ENCODE assay signal across 22 cellular contexts in genomic region chr9:128394404-128395168, GRCh38. TPM values are rescaled to one million over a fixed set of nuclear protein-coding genes. Genes with fewer than 3 reads are reported as not detected.
DNase-seq lines count a peak whose midpoint lies in the region; ATAC-seq and TF ChIP-seq lines count a peak whose summit lies in the region.
"Had no signal": no experiment of that assay in that cellular context is flagged by ENCODE, and none has a peak within 500 bp of the region (broad histone marks: within the 10 kb centered on the region; RNA-seq: fewer than 3 reads in every experiment).

No MANE protein-coding gene starts in this region.

- H3K9me2 ChIP-seq in PC-3 (replicated peaks; ENCODE audit: low read length), result no peaks in the 10 kb centered on the region

- 34 to 42% methylated on average over 3 to 9 of the region's 9 CpGs for WGBS in endodermal cell (ENCODE audit: insufficient coverage in 1 of 2, insufficient read length in 1 of 2), 2 experiments

- H3K9ac ChIP-seq in PC-3 (ENCODE audit: low read length) (no peak overlapping the region), endodermal cell (ENCODE audit: extremely low read depth, low read length, poor library complexity, severe bottlenecking) (no peak overlapping the region)

- H3K9me3 ChIP-seq in PC-3 (ENCODE audit: low read length) (no peaks in the 10 kb centered on the region), endodermal cell (ENCODE audit: control insufficient read depth, low read length) (no peaks in the 10 kb centered on the region)
- H3K9me3 ChIP-seq: right atrium auricular region, thyroid gland had no signal

- H3K4me3 ChIP-seq in PC-3 (ENCODE audit: low read length) (no peak overlapping the region), endodermal cell (ENCODE audit: low read length) (no peak overlapping the region), coronary artery (no peak overlapping the region)
- H3K4me3 ChIP-seq: right atrium auricular region, thyroid gland had no signal

- DNase-seq in EH (ENCODE audit: low read depth) (peak; percentile 59), PC-3 (peak; percentile 2), endodermal cell (peak; percentile 46), neural crest cell (ENCODE audit: low read depth, low spot score) (no peak), coronary artery (ENCODE audit: low spot score) (no peak), NK-92 (lab: John Stamatoyannopoulos, UW; ENCODE audit: unreplicated experiment) (no peak), NCI-H510A treated with DMSO at 0.1 percent for 48 hours (lab: John Stamatoyannopoulos, UW) (no peak), NCI-H1436 treated with DMSO at 0.1 percent for 48 hours (lab: John Stamatoyannopoulos, UW) (no peak)
- DNase-seq: activated CD4-positive, alpha-beta memory T cell treated with anti-CD3 and anti-CD28 coated beads, Interleukin-2, amount 10 ng/mL, durations not matched to agents 7 days and 5 days; activated T-cell treated with anti-CD3 and anti-CD28 coated beads, Interleukin-2, amount 50 U/mL, for 1 hour; brain microvascular endothelial cell; CD4-positive, alpha-beta memory T cell; foreskin fibroblast; Kasumi-1; NCI-H1092 treated with DMSO at 0.1 percent for 48 hours; occipital lobe; SIG-M5; thyroid gland had no signal

- intact Hi-C loops in PC-3 (cut with micrococcal nuclease), result no loop called here

- H3K4me3 Mint-ChIP-seq in endodermal cell (no peak overlapping the region), neural crest cell (peak overlapping the region; percentile 98)
- H3K4me3 Mint-ChIP-seq: activated CD4-positive, alpha-beta memory T cell treated with anti-CD3 and anti-CD28 coated beads, Interleukin-2, amount 10 ng/mL, durations not matched to agents 7 days and 5 days; activated naive CD8-positive, alpha-beta T cell; CD4-positive, alpha-beta memory T cell had no signal

- ATAC-seq in PC-3, result no peak
- ATAC-seq: left lobe of liver had no signal

- H3K4me2 ChIP-seq in PC-3 (ENCODE audit: low read length), result no peak overlapping the region

- H3K36me3 Mint-ChIP-seq in endodermal cell (ENCODE audit: low read depth), result peaks cover 16% of the 10 kb centered on the region
- peaks cover 25% of the 10 kb centered on the region for H3K36me3 Mint-ChIP-seq in neural crest cell (ENCODE audit: low read depth)

- H4K20me1 ChIP-seq in PC-3 (ENCODE audit: low read length), result no peaks in the 10 kb centered on the region

- H3K4me1 Mint-ChIP-seq in endodermal cell (peaks cover 22% of the 10 kb centered on the region), neural crest cell (peaks cover 47% of the 10 kb centered on the region)
- H3K4me1 Mint-ChIP-seq: activated CD4-positive, alpha-beta memory T cell treated with anti-CD3 and anti-CD28 coated beads, Interleukin-2, amount 10 ng/mL, durations not matched to agents 7 days and 5 days had no signal

- H3K27me3 ChIP-seq in PC-3 (ENCODE audit: low read length) (no peaks in the 10 kb centered on the region), endodermal cell (ENCODE audit: control insufficient read depth, insufficient read depth, low read length, poor library complexity, severe bottlenecking) (peaks cover 98% of the 10 kb centered on the region)
- H3K27me3 ChIP-seq: thyroid gland had no signal

- H3K9me3 Mint-ChIP-seq in endodermal cell, result no peaks in the 10 kb centered on the region
- no peaks in the 10 kb centered on the region for H3K9me3 Mint-ChIP-seq in neural crest cell
- H3K9me3 Mint-ChIP-seq: activated CD4-positive, alpha-beta memory T cell treated with anti-CD3 and anti-CD28 coated beads, Interleukin-2, amount 10 ng/mL, durations not matched to agents 7 days and 5 days; CD4-positive, alpha-beta memory T cell had no signal

- TSS peak; percentile 18 for BruUV-seq in PC-3 (replicated peaks; lab: Mats Ljungman, UMichigan)

- H3K27ac ChIP-seq in PC-3 (ENCODE audit: low read length) (no peak overlapping the region), endodermal cell (ENCODE audit: low read depth, low read length) (peak overlapping the region; percentile 96), coronary artery (no peak overlapping the region)
- H3K27ac ChIP-seq: brain microvascular endothelial cell, epithelial cell of prostate, right atrium auricular region, thyroid gland had no signal

- H3K27ac Mint-ChIP-seq in endodermal cell, result no peak overlapping the region
- peak overlapping the region; percentile 90 for H3K27ac Mint-ChIP-seq in neural crest cell (ENCODE audit: unreplicated experiment)
- H3K27ac Mint-ChIP-seq: activated CD4-positive, alpha-beta memory T cell treated with anti-CD3 and anti-CD28 coated beads, Interleukin-2, amount 10 ng/mL, durations not matched to agents 7 days and 5 days; activated naive CD8-positive, alpha-beta T cell had no signal

- H3K27me3 Mint-ChIP-seq in endodermal cell (ENCODE audit: insufficient read depth), result peaks cover 96% of the 10 kb centered on the region
- H3K27me3 Mint-ChIP-seq in neural crest cell (ENCODE audit: low read depth), result peaks cover 62% of the 10 kb centered on the region
- H3K27me3 Mint-ChIP-seq: CD4-positive, alpha-beta memory T cell had no signal

- H3K79me2 ChIP-seq in PC-3 (ENCODE audit: low read length), result no peaks in the 10 kb centered on the region

- no peak overlapping the region for H2AFZ ChIP-seq in PC-3 (ENCODE audit: low read length)

- TF ChIP-seq CTCF in PC-3 (conservative IDR thresholded peaks at IDR 0.05; ENCODE audit: low read depth, low read length), result no peak
- no peak for TF ChIP-seq CTCF in endodermal cell (conservative IDR thresholded peaks at IDR 0.05)
- TF ChIP-seq CTCF in neural crest cell (conservative IDR thresholded peaks at IDR 0.05), result no peak
- TF ChIP-seq CTCF in coronary artery (IDR thresholded peaks at IDR 0.05), result no peak

- no peaks in the 10 kb centered on the region for H3K36me3 ChIP-seq in PC-3 (ENCODE audit: low read depth, low read length)
- H3K36me3 ChIP-seq in endodermal cell (ENCODE audit: control insufficient read depth, insufficient read depth, low read length), result peaks cover 9% of the 10 kb centered on the region
- H3K36me3 ChIP-seq: brain microvascular endothelial cell had no signal

- CTCF ChIA-PET in PC-3 (lab: Charles Lee), result no interaction called here

- POLR2A ChIA-PET in PC-3 (lab: Charles Lee; ENCODE audit: unreplicated experiment), result no interaction called here

- H3K4me1 ChIP-seq in PC-3 (ENCODE audit: insufficient read depth, low read length) (no peaks in the 10 kb centered on the region), endodermal cell (ENCODE audit: control insufficient read depth, insufficient read depth, low read length) (no peaks in the 10 kb centered on the region)

- H3F3A ChIP-seq in PC-3 (ENCODE audit: low read length, unreplicated experiment), result no peaks in the 10 kb centered on the region

RNA-seq across cellular contexts. Expression of gene URM1, which starts 23.4 kb away (rescaled TPM):
- total RNA-seq in PC-3 (2014; rRNA removed), result 29.1 and 35.7 TPM in 2 replicates
- total RNA-seq in endodermal cell, result 10 to 100 TPM; 51.5 to 60.4 TPM
- 46.9 TPM for polyA plus RNA-seq in endodermal cell (2013, experiment 1 of 2)
- polyA plus RNA-seq in endodermal cell (2013, experiment 2 of 2), result 45.0 TPM
- 69.9 and 73.2 TPM in 2 replicates for total RNA-seq in neural crest cell

RNA-seq across cellular contexts. Expression of gene CERCAM, which starts 26.1 kb away (rescaled TPM):
- 19.1 and 23.1 TPM in 2 replicates for total RNA-seq in PC-3 (2014; rRNA removed)
- 10 to 100 TPM; 18.5 to 26.5 TPM for total RNA-seq in endodermal cell
- polyA plus RNA-seq in endodermal cell (2013, experiment 1 of 2), result 51.5 TPM
- 53.6 TPM for polyA plus RNA-seq in endodermal cell (2013, experiment 2 of 2)
- 49.7 and 56.4 TPM in 2 replicates for total RNA-seq in neural crest cell

RNA-seq across cellular contexts. Expression of gene SLC27A4, which starts 54.3 kb away (rescaled TPM):
- total RNA-seq in PC-3 (2014; rRNA removed) (39.1 and 41.1 TPM in 2 replicates), endodermal cell (10 to 100 TPM; 22.4 to 25.0 TPM), neural crest cell (43.0 and 45.6 TPM in 2 replicates)
- 23.8 TPM for polyA plus RNA-seq in endodermal cell (2013, experiment 1 of 2)
- 23.5 TPM for polyA plus RNA-seq in endodermal cell (2013, experiment 2 of 2)

Comparison
In these comparisons a context has a peak if more than half of its experiments do, and no peak if none do; other contexts are left out.
1. DNase-seq: peak in EH (single experiment), PC-3 (single experiment) and endodermal cell (single experiment); none in neural crest cell (single experiment), coronary artery (single experiment), NK-92 (single experiment), NCI-H510A treated with DMSO at 0.1 percent for 48 hours (single experiment) and NCI-H1436 treated with DMSO at 0.1 percent for 48 hours (single experiment).